ENCODE assay signal across 17 cellular contexts in the genomic region with DNA sequence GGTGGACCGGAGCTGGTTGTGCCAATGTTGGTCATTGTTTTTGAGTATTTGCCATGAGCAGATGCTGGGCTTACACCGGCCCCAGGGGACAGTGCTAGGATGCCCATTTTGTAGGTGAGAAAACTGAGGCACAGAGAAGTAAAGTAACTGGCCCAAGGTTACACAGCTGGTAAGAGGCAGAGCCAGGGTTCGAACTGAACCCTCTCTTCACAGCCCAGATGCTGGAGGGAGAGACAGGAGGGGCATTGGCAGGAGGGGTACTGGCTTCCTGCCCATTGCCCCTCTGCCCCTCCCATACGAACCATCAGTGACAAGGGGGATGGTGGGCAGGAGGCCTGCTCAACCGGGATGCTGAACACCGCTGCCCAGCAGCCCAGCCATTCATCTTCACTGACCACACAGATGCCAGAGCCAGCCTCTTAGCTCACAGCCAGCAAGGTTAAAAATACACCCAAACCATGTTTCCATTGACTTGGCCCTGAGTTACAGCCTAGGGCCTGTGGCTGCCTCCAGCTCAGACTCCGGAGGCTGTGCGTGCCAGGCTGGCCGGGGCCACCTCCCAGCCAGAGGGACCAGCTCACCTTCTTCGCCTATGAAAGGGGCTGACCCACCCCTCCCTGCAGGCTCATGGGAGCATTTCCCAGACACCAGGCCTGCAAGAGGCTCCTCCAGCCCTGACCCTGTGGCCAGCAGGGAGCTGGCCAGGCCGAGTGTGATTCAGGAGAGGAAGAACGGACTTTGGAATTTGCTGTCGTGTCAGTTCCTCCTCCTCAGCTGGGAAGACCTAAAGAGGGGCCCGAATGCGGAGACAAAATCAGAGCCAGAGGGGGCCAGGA. TPM values are rescaled to one million over a fixed set of nuclear protein-coding genes. Genes with fewer than 3 reads are reported as not detected.
"Had no signal": no experiment of that assay in that cellular context is flagged by ENCODE, and none has a peak within 500 bp of the region (broad histone marks: within the 10 kb centered on the region; RNA-seq: fewer than 3 reads in every experiment).

No MANE protein-coding gene starts in this region.

RNA-seq across cellular contexts. Expression of a gene that starts 57.6 kb away (rescaled TPM):
- total RNA-seq: activated CD4-positive, alpha-beta memory T cell treated with anti-CD3 and anti-CD28 coated beads for 36 hours; activated CD4-positive, alpha-beta T cell treated with anti-CD3 and anti-CD28 coated beads for 36 hours; activated CD4-positive, alpha-beta T cell treated with anti-CD3 and anti-CD28 coated beads, Interleukin-2, amount 10 ng/mL, durations not matched to agents 24 days and 14 days; activated CD8-positive, alpha-beta memory T cell treated with anti-CD3 and anti-CD28 coated beads for 36 hours; activated CD8-positive, alpha-beta memory T cell treated with anti-CD3 and anti-CD28 coated beads, Interleukin-2, amount 10 ng/mL, durations not matched to agents 7 days and 5 days; activated CD8-positive, alpha-beta T cell treated with anti-CD3 and anti-CD28 coated beads, Interleukin-2, amount 10 ng/mL, durations not matched to agents 7 days and 5 days; activated naive CD4-positive, alpha-beta T cell treated with anti-CD3 and anti-CD28 coated beads for 36 hours; activated T-helper 1 cell treated with anti-CD3 and anti-CD28 coated beads, Interleukin-12 subunit alpha, Interleukin-12 subunit beta, Interleukin-2, Interleukin-4 antibody, amounts not matched to agents 30 ng/mL and 10 ng/mL and 1 ng/mL, durations not matched to agents 14 hours and 24 hours and 36 hours; activated T-helper 2 cell treated with anti-CD3 and anti-CD28 coated beads, Interferon-gamma antibody, Interleukin-2, Interleukin-4, amounts not matched to agents 10 μg/mL and 5 μg/mL and 100 μg/mL, durations not matched to agents 14 hours and 24 hours and 36 hours; adrenal gland; aorta; body of pancreas; dermis blood vessel endothelial cell; endothelial cell of umbilical vein; fibroblast of lung; fibroblast of villous mesenchyme; T-helper 1 cell treated with Interleukin-12 subunit alpha and Interleukin-12 subunit beta and Interleukin-4 antibody, amounts not matched to agents 30 ng/mL and 1 ng/mL, for 36 hours had no signal
- polyA plus RNA-seq: adrenal gland, aorta, endothelial cell of umbilical vein, fibroblast of lung had no signal
